Comparison of ENCODE assay signal across 11 cellular contexts in genomic region chr10:28545967-28546644, GRCh38. TPM values are rescaled to one million over a fixed set of nuclear protein-coding genes. Genes with fewer than 3 reads are reported as not detected.
DNase-seq lines count a peak whose midpoint lies in the region; ATAC-seq, FAIRE-seq and TF ChIP-seq lines count a peak whose summit lies in the region.
"Had no signal": no experiment of that assay in that cellular context is flagged by ENCODE, and none has a peak within 500 bp of the region (broad histone marks: within the 10 kb centered on the region; RNA-seq: fewer than 3 reads in every experiment).

No MANE protein-coding gene starts in this region.

- ATAC-seq in HG03175 (IDR thresholded peaks at IDR 0.05; ENCODE audit: unreplicated experiment) (peak; percentile 74), left lobe of liver (peak; percentile 50), HG03108 (IDR thresholded peaks at IDR 0.05; ENCODE audit: unreplicated experiment) (no peak), HG03097 (IDR thresholded peaks at IDR 0.05; ENCODE audit: low FRiP score, unreplicated experiment) (no peak)

- no peak for DNase-seq in GM18507 (ENCODE audit: extremely low spot score, insufficient read length, low read depth)
- DNase-seq in GM20000 (ENCODE audit: low spot score), result peak; percentile 15
- DNase-seq in left lobe of liver (ENCODE audit: low spot score), result no peak
- DNase-seq in AG08395 (ENCODE audit: low spot score), result no peak
- DNase-seq: activated CD8-positive, alpha-beta memory T cell treated with anti-CD3 and anti-CD28 coated beads, Interleukin-2, amount 50 U/mL, for 48 hours; colonic mucosa; NCI-H69; right lobe of liver had no signal

- FAIRE-seq in GM18507 (lab: Jason Lieb, UNC), result peak; percentile 31

- no peak for TF ChIP-seq CTCF in GM20000 (IDR thresholded peaks at IDR 0.05; ENCODE audit: extremely low read depth, missing control alignments)

RNA-seq across cellular contexts. Expression of gene WAC, which starts 13.2 kb away (rescaled TPM):
- 36.5 TPM for total RNA-seq in left lobe of liver

Comparison
In these comparisons a context has a peak if more than half of its experiments do, and no peak if none do; other contexts are left out.
1. ATAC-seq: peak in HG03175 (single experiment) and left lobe of liver (single experiment); none in HG03108 (single experiment) and HG03097 (single experiment).